12 cellular contexts compared by ENCODE assay signal in the genomic region with DNA sequence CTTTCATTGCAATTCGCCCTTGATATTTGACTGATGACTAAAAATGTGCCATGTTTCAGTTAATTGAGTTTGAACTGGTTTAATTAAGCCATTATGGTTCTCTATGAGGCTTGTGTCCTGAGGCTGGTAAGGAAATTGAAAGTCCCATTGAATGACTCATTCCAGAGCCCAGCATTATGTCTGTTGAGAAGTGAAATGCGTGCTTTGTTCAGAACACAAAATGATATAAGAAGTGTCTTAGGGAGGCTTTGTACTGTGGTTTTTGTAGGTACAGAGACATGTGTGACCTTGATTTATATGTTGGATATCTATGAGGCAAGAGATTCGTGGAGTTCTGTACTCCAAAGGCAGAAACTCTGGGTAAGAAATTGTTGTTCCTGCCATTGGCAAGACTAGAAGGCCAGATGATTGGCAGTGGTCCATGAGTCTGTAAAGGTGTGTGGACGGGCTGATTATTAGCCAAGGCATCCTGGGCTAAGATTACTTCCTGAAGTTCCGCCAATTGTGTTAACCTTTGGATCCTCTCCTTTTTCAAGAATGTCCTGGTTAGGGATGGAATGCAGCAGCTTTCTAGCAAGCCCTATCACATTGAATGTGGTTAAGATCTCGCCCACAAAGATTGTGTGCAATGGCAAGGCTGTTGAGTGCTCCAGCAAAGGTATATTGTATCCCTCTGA.
DNase-seq lines count a peak whose midpoint lies in the region; ATAC-seq, FAIRE-seq and TF ChIP-seq lines count a peak whose summit lies in the region.
"Had no signal": no experiment of that assay in that cellular context is flagged by ENCODE, and none has a peak within 500 bp of the region (broad histone marks: within the 10 kb centered on the region; RNA-seq: fewer than 3 reads in every experiment).

No MANE protein-coding gene starts in this region.

- POLR2A ChIA-PET in MCF 10A (lab: Yijun Ruan, JAX): interaction anchor here (0.8 to 1.5 kb wide), 2 partner anchors 9 to 24 kb away, joined by 3 read pairs; no protein-coding TSS in a partner anchor
- POLR2A ChIA-PET in activated CD4-positive, alpha-beta T cell treated with anti-CD3 and anti-CD28 coated beads for 36 hours (lab: Charles Lee): no interaction called here

- H3K36me3 Mint-ChIP-seq in MCF 10A (ENCODE audit: insufficient read depth, unreplicated experiment): no peaks in the 10 kb centered on the region
- H3K36me3 Mint-ChIP-seq in activated CD4-positive, alpha-beta T cell treated with anti-CD3 and anti-CD28 coated beads for 36 hours (ENCODE audit: low read depth): no peaks in the 10 kb centered on the region

- no peak for ATAC-seq in activated CD4-positive, alpha-beta T cell treated with anti-CD3 and anti-CD28 coated beads for 36 hours
- ATAC-seq: Right ventricle myocardium inferior had no signal

- H3K4me3 ChIP-seq in AG10803 (ENCODE audit: low read length): no peak overlapping the region
- H3K4me3 ChIP-seq in kidney (ENCODE audit: low read length in 2 of 2): peak overlapping the region in 1 of 2 donors; percentile 25
- H3K4me3 ChIP-seq: esophagus muscularis mucosa had no signal

- peaks cover 11% of the 10 kb centered on the region for H3K4me1 Mint-ChIP-seq in MCF 10A (ENCODE audit: insufficient read depth, unreplicated experiment)
- H3K4me1 Mint-ChIP-seq in activated CD4-positive, alpha-beta T cell treated with anti-CD3 and anti-CD28 coated beads for 36 hours: no peaks in the 10 kb centered on the region
- H3K4me1 Mint-ChIP-seq: neural crest cell had no signal

- H3K27me3 Mint-ChIP-seq in MCF 10A (ENCODE audit: insufficient read depth, unreplicated experiment): no peaks in the 10 kb centered on the region
- peaks cover 14% of the 10 kb centered on the region for H3K27me3 Mint-ChIP-seq in activated CD4-positive, alpha-beta T cell treated with anti-CD3 and anti-CD28 coated beads for 36 hours

- DNase-seq in AG10803 (ENCODE audit: low read depth) (peak; percentile 8), LHCN-M2 (ENCODE audit: low read depth) (peak; percentile 44), MCF 10A (ENCODE audit: unreplicated experiment) (peak; percentile 52), kidney (no peak), KBM-7 (no peak), NCI-H748 (lab: John Stamatoyannopoulos, UW; ENCODE audit: unreplicated experiment) (no peak), HTR-8/SVneo (ENCODE audit: insufficient read length, low spot score) (no peak)
- DNase-seq in activated CD4-positive, alpha-beta T cell treated with anti-CD3 and anti-CD28 coated beads for 36 hours: no peak
- DNase-seq: NCI-H2107 had no signal

- peak overlapping the region; percentile 26 to 45 for H3K27ac ChIP-seq in kidney (ENCODE audit: low read depth in 2 of 2, low read length in 2 of 2)
- H3K27ac ChIP-seq: esophagus muscularis mucosa had no signal

- no peaks in the 10 kb centered on the region for H3K9me3 ChIP-seq in kidney (ENCODE audit: control insufficient read depth in 1 of 2, low read length in 2 of 2)

- peak overlapping the region; percentile 49 for H3K27ac Mint-ChIP-seq in MCF 10A (ENCODE audit: low read depth, unreplicated experiment)
- no peak overlapping the region for H3K27ac Mint-ChIP-seq in activated CD4-positive, alpha-beta T cell treated with anti-CD3 and anti-CD28 coated beads for 36 hours

- no peak overlapping the region for H3K4me3 Mint-ChIP-seq in MCF 10A (ENCODE audit: unreplicated experiment)
- H3K4me3 Mint-ChIP-seq in activated CD4-positive, alpha-beta T cell treated with anti-CD3 and anti-CD28 coated beads for 36 hours: no peak overlapping the region
- H3K4me3 Mint-ChIP-seq: neural crest cell had no signal

- peaks cover 12 to 14% of the 10 kb centered on the region in 2 donors for H3K4me1 ChIP-seq in kidney (ENCODE audit: control insufficient read depth in 1 of 2, insufficient read depth in 1 of 2, low read depth in 1 of 2, low read length in 2 of 2)
- H3K4me1 ChIP-seq: esophagus muscularis mucosa had no signal

- intact Hi-C loops in MCF 10A (cut with micrococcal nuclease): no loop called here
- intact Hi-C loops in kidney (cut with DNase I): no loop called here
- intact Hi-C loops in activated CD4-positive, alpha-beta T cell treated with anti-CD3 and anti-CD28 coated beads for 36 hours (cut with DNase I, micrococcal nuclease): no loop called here

- in situ Hi-C loops in KBM-7 (cut with MboI; ENCODE audit: low pct_unique_long_range_greater_than_20kb, low sequenced_read_pairs): no loop called here

- no TSS peak for BruUV-seq in MCF 10A (replicated peaks; lab: Mats Ljungman, UMichigan)

- TF ChIP-seq CTCF in AG10803 (conservative IDR thresholded peaks at IDR 0.05; ENCODE audit: low read length): no peak
- no peak for TF ChIP-seq CTCF in MCF 10A (IDR thresholded peaks at IDR 0.05; ENCODE audit: unreplicated experiment)
- TF ChIP-seq CTCF in kidney (IDR thresholded peaks at IDR 0.05; ENCODE audit: borderline replicate concordance, extremely low read depth, insufficient read depth): no peak

- H3K9me3 Mint-ChIP-seq in MCF 10A (ENCODE audit: unreplicated experiment): no peaks in the 10 kb centered on the region
- H3K9me3 Mint-ChIP-seq in activated CD4-positive, alpha-beta T cell treated with anti-CD3 and anti-CD28 coated beads for 36 hours (ENCODE audit: low read depth): peaks cover 4% of the 10 kb centered on the region

- CTCF ChIA-PET in MCF 10A (lab: Yijun Ruan, JAX): interaction anchor here (0.6 kb wide), 2 partner anchors 1764 to 1825 kb away, joined by 3 read pairs; no protein-coding TSS in a partner anchor
- CTCF ChIA-PET in activated CD4-positive, alpha-beta T cell treated with anti-CD3 and anti-CD28 coated beads for 36 hours (lab: Charles Lee): no interaction called here

- no peaks in the 10 kb centered on the region for H3K36me3 ChIP-seq in kidney (ENCODE audit: control insufficient read depth in 1 of 2, insufficient read depth in 2 of 2, low read length in 2 of 2)
- H3K36me3 ChIP-seq: esophagus muscularis mucosa had no signal

- no peak overlapping the region for H3K9ac ChIP-seq in kidney (ENCODE audit: low read length in 2 of 2)

- no peak for FAIRE-seq in kidney (lab: Jason Lieb, UNC)
- no peak for FAIRE-seq in HTR-8/SVneo (lab: Jason Lieb, UNC)

Comparison
In these comparisons a context has a peak if more than half of its experiments do, and no peak if none do; other contexts are left out.
1. DNase-seq: peak in AG10803 (single experiment), LHCN-M2 (single experiment) and MCF 10A (single experiment); none in kidney (single experiment), activated CD4-positive, alpha-beta T cell treated with anti-CD3 and anti-CD28 coated beads for 36 hours (single experiment), KBM-7 (single experiment), NCI-H748 (single experiment) and HTR-8/SVneo (single experiment).